ENCODE assay signal across 8 cellular contexts in genomic region chr10:134743-135600, GRCh38. TPM values are rescaled to one million over a fixed set of nuclear protein-coding genes. Genes with fewer than 3 reads are reported as not detected.
A peak's percentile ranks its signal among the peaks of the same experiment; 100 is the strongest.
DNase-seq lines count a peak whose midpoint lies in the region; ATAC-seq and TF ChIP-seq lines count a peak whose summit lies in the region.

Gene ZMYND11 (plus strand): TSS chr10:135455. CDS start chr10:180013, 44,558 bp downstream.

- in situ Hi-C loops in transverse colon (cut with MboI; ENCODE audit: low pct_ligation_motif_present in 1 of 4, low pct_unique_long_range_greater_than_20kb in 1 of 4, low sequenced_read_pairs in 3 of 4): no loop called here

- H3K79me2 ChIP-seq in trophoblast cell (ENCODE audit: control insufficient read depth, insufficient read depth, low read length, poor library complexity): peaks cover 21% of the 10 kb centered on the region

- H3K4ac ChIP-seq in trophoblast cell (ENCODE audit: low read depth, low read length): peak within 1 kb of the TSS; percentile 89

- H3K36me3 ChIP-seq in SJSA1 (peaks cover 9% of the 10 kb centered on the region), trophoblast cell (ENCODE audit: control insufficient read depth in 1 of 2, insufficient read depth in 2 of 2, low read length in 2 of 2) (no peaks in the 10 kb centered on the region), transverse colon (no peaks in the 10 kb centered on the region)

- peak within 1 kb of the TSS; percentile 67 for H2BK12ac ChIP-seq in trophoblast cell (ENCODE audit: low read length)

- DNase-seq in AG09319 (ENCODE audit: extremely low read depth, low read depth): peak; percentile 30
- DNase-seq in SJSA1 (ENCODE audit: low read depth in 1 of 2, low spot score in 2 of 2): peak; percentile 44 to 63
- DNase-seq in activated naive CD8-positive, alpha-beta T cell treated with anti-CD3 and anti-CD28 coated beads for 36 hours: peak; percentile 64
- peak; percentile 85 for DNase-seq in Right ventricle myocardium inferior (ENCODE audit: missing footprints)
- peak in 1 of 2 donors; percentile 51 for DNase-seq in trophoblast cell
- peak; percentile 68 for DNase-seq in transverse colon

- peak within 1 kb of the TSS; percentile 92 for H2BK120ac ChIP-seq in trophoblast cell (ENCODE audit: insufficient read depth, low read length, poor library complexity)

- peak within 1 kb of the TSS; percentile 86 for H2AFZ ChIP-seq in trophoblast cell (ENCODE audit: insufficient read depth, low read length, poor library complexity)

- ATAC-seq in GM18868 (IDR thresholded peaks at IDR 0.05; ENCODE audit: unreplicated experiment) (peak; percentile 49), HG03108 (IDR thresholded peaks at IDR 0.05; ENCODE audit: unreplicated experiment) (peak; percentile 28), Right ventricle myocardium inferior (peak; percentile 84)

- no peak for TF ChIP-seq CTCF in AG09319 (IDR thresholded peaks at IDR 0.05; ENCODE audit: low read depth, low read length)
- no peak for TF ChIP-seq CTCF in transverse colon (IDR thresholded peaks at IDR 0.05)

- H2AK5ac ChIP-seq in trophoblast cell (ENCODE audit: low read length): peak within 1 kb of the TSS; percentile 84

- no CpG with 5 or more reads among the region's 131 CpGs for WGBS in trophoblast cell (ENCODE audit: extremely low coverage, insufficient coverage, insufficient read length)
- WGBS in transverse colon (ENCODE audit: low coverage in 1 of 2), 2 donors: 0 to 3% methylated on average over 2 to 36 of the region's 131 CpGs

- H3K36me3 Mint-ChIP-seq in activated naive CD8-positive, alpha-beta T cell treated with anti-CD3 and anti-CD28 coated beads for 36 hours: peaks cover 1% of the 10 kb centered on the region

- peak within 1 kb of the TSS; percentile 89 for H3K27ac Mint-ChIP-seq in activated naive CD8-positive, alpha-beta T cell treated with anti-CD3 and anti-CD28 coated beads for 36 hours

- TF ChIP-seq POLR2A in transverse colon (IDR thresholded peaks at IDR 0.05): no peak

- no peak for TF ChIP-seq EP300 in transverse colon (IDR thresholded peaks at IDR 0.05; ENCODE audit: low read depth)

- H3K27ac ChIP-seq in SJSA1 (peak within 1 kb of the TSS; percentile 95), trophoblast cell (ENCODE audit: low read depth, low read length) (peak within 1 kb of the TSS; percentile 90), transverse colon (peak within 1 kb of the TSS; percentile 95 to 98 (median 98))

- H3K14ac ChIP-seq in trophoblast cell (ENCODE audit: low read length): peak within 1 kb of the TSS; percentile 98

- peak within 1 kb of the TSS; percentile 90 for H2BK5ac ChIP-seq in trophoblast cell (ENCODE audit: low read depth, low read length, poor library complexity)

- peak within 1 kb of the TSS; percentile 50 for H3K23ac ChIP-seq in trophoblast cell (ENCODE audit: low read length)

- H4K12ac ChIP-seq in trophoblast cell (ENCODE audit: low read depth, low read length): peak within 1 kb of the TSS; percentile 95

- H3K4me1 ChIP-seq in SJSA1 (replicated peaks): peaks cover 34% of the 10 kb centered on the region
- H3K4me1 ChIP-seq in trophoblast cell (ENCODE audit: control insufficient read depth in 1 of 2, insufficient read depth in 2 of 2, low read length in 2 of 2): peaks cover 11 to 22% of the 10 kb centered on the region in 2 experiments
- H3K4me1 ChIP-seq in transverse colon: peaks cover 12 to 26% (median 19%) of the 10 kb centered on the region in 4 donors

- H3K4me3 ChIP-seq in SJSA1 (peak within 1 kb of the TSS; percentile 95), trophoblast cell (ENCODE audit: low read depth, low read length) (peak within 1 kb of the TSS; percentile 86), transverse colon (peak within 1 kb of the TSS; percentile 76 to 89 (median 88))

- H3K4me3 Mint-ChIP-seq in activated naive CD8-positive, alpha-beta T cell treated with anti-CD3 and anti-CD28 coated beads for 36 hours: peak within 1 kb of the TSS; percentile 84

- H4K91ac ChIP-seq in trophoblast cell (ENCODE audit: low read depth, low read length): peak within 1 kb of the TSS; percentile 99

- intact Hi-C loops in Right ventricle myocardium inferior (cut with DNase I): no loop called here
- intact Hi-C loops in transverse colon (cut with DNase I; ENCODE audit: low total_unique reads): no loop called here

- no peaks in the 10 kb centered on the region for H3K9me3 ChIP-seq in SJSA1 (replicated peaks)
- H3K9me3 ChIP-seq in trophoblast cell (ENCODE audit: insufficient read depth, low read depth, low read length): no peaks in the 10 kb centered on the region
- no peaks in the 10 kb centered on the region for H3K9me3 ChIP-seq in transverse colon

- H3K18ac ChIP-seq in trophoblast cell (ENCODE audit: low read length): peak within 1 kb of the TSS; percentile 97

- peaks cover 47% of the 10 kb centered on the region for H3K4me1 Mint-ChIP-seq in activated naive CD8-positive, alpha-beta T cell treated with anti-CD3 and anti-CD28 coated beads for 36 hours

- peaks cover 15% of the 10 kb centered on the region for H3K79me1 ChIP-seq in trophoblast cell (ENCODE audit: low read length)

- no peaks in the 10 kb centered on the region for H3K27me3 Mint-ChIP-seq in activated naive CD8-positive, alpha-beta T cell treated with anti-CD3 and anti-CD28 coated beads for 36 hours

- peak within 1 kb of the TSS; percentile 98 for H3K9ac ChIP-seq in trophoblast cell (ENCODE audit: low read length)

- H3K4me2 ChIP-seq in trophoblast cell (ENCODE audit: low read length): peak within 1 kb of the TSS; percentile 98

- no peaks in the 10 kb centered on the region for H3K9me3 Mint-ChIP-seq in activated naive CD8-positive, alpha-beta T cell treated with anti-CD3 and anti-CD28 coated beads for 36 hours

- no peaks in the 10 kb centered on the region for H3K27me3 ChIP-seq in SJSA1 (replicated peaks)
- H3K27me3 ChIP-seq in trophoblast cell (ENCODE audit: insufficient read depth, low read length): no peaks in the 10 kb centered on the region
- no peaks in the 10 kb centered on the region for H3K27me3 ChIP-seq in transverse colon

- H4K8ac ChIP-seq in trophoblast cell (ENCODE audit: low read depth, low read length): peak within 1 kb of the TSS; percentile 95

RNA-seq across cellular contexts. Expression of gene ZMYND11, which starts in this region (rescaled TPM):
- total RNA-seq in SJSA1 (2014; rRNA removed; shearing (Covaris generic)): 71.5 and 88.5 TPM in 2 replicates
- total RNA-seq in activated naive CD8-positive, alpha-beta T cell treated with anti-CD3 and anti-CD28 coated beads for 36 hours: 10 to 100 TPM; 21.7 to 21.8 TPM
- total RNA-seq in Right ventricle myocardium inferior (68.3 TPM), transverse colon (10 to 100 TPM; 41.1 to 69.1 (median 54.2) TPM)
- 26.0 and 27.2 TPM in 2 replicates for polyA plus RNA-seq in trophoblast cell (2013)

Comparison
In these comparisons a context has a peak if more than half of its experiments do, and no peak if none do; other contexts are left out.
1. ATAC-seq: peak in every context shown above with its lines; median percentile 84 in Right ventricle myocardium inferior; 49 in GM18868; 28 in HG03108.